15 cellular contexts compared by ENCODE assay signal in genomic region chr2:97719362-97720155, GRCh38. TPM values are rescaled to one million over a fixed set of nuclear protein-coding genes. Genes with fewer than 3 reads are reported as not detected.
DNase-seq lines count a peak whose midpoint lies in the region; ATAC-seq, FAIRE-seq and TF ChIP-seq lines count a peak whose summit lies in the region.
"Had no signal": no experiment of that assay in that cellular context is flagged by ENCODE, and none has a peak within 500 bp of the region (broad histone marks: within the 10 kb centered on the region; RNA-seq: fewer than 3 reads in every experiment).

No MANE protein-coding gene starts in this region.

- peaks cover 80% of the 10 kb centered on the region for H3K4me1 Mint-ChIP-seq in activated naive CD4-positive, alpha-beta T cell treated with anti-CD3 and anti-CD28 coated beads, Interleukin-2, amount 50 U/mL, for 24 hours
- H3K4me1 Mint-ChIP-seq in activated CD8-positive, alpha-beta T cell treated with anti-CD3 and anti-CD28 coated beads for 36 hours (ENCODE audit: low read depth): peaks cover 67% of the 10 kb centered on the region
- peaks cover 21% of the 10 kb centered on the region for H3K4me1 Mint-ChIP-seq in memory B cell

- CTCF ChIA-PET in activated CD8-positive, alpha-beta T cell treated with anti-CD3 and anti-CD28 coated beads for 36 hours (lab: Charles Lee): interaction anchor here (1.5 to 14.1 kb wide), 5 partner anchors 10 to 29 kb away, joined by 6 to 167 read pairs (median 16); no protein-coding TSS in a partner anchor

- no peaks in the 10 kb centered on the region for H3K9me3 Mint-ChIP-seq in activated naive CD4-positive, alpha-beta T cell treated with anti-CD3 and anti-CD28 coated beads, Interleukin-2, amount 50 U/mL, for 24 hours
- H3K9me3 Mint-ChIP-seq in activated CD8-positive, alpha-beta T cell treated with anti-CD3 and anti-CD28 coated beads for 36 hours: no peaks in the 10 kb centered on the region
- no peaks in the 10 kb centered on the region for H3K9me3 Mint-ChIP-seq in memory B cell
- H3K9me3 Mint-ChIP-seq: endodermal cell had no signal

- TF ChIP-seq EP300 in esophagus muscularis mucosa (IDR thresholded peaks at IDR 0.05): no peak

- no peak for DNase-seq in activated naive CD4-positive, alpha-beta T cell treated with Interleukin-2 at 50 U/mL for 16 hours
- DNase-seq in activated CD8-positive, alpha-beta T cell treated with anti-CD3 and anti-CD28 coated beads for 36 hours: no peak
- DNase-seq in memory B cell (ENCODE audit: low spot score in 2 of 2) (no peak), NCI-H1092 (lab: John Stamatoyannopoulos, UW) (no peak), HK-2 (ENCODE audit: unreplicated experiment) (no peak), esophagus muscularis mucosa (ENCODE audit: extremely low spot score) (no peak), frontal cortex (ENCODE audit: low spot score in 2 of 2) (no peak)
- DNase-seq: endodermal cell, gastrocnemius medialis, NCI-H1105 treated with DMSO at 0.1 percent for 48 hours, WERI-Rb-1 had no signal

- H3K4me1 ChIP-seq in esophagus muscularis mucosa: no peaks in the 10 kb centered on the region
- H3K4me1 ChIP-seq: gastrocnemius medialis had no signal

- H3K27me3 Mint-ChIP-seq in activated naive CD4-positive, alpha-beta T cell treated with anti-CD3 and anti-CD28 coated beads, Interleukin-2, amount 50 U/mL, for 24 hours: no peaks in the 10 kb centered on the region
- no peaks in the 10 kb centered on the region for H3K27me3 Mint-ChIP-seq in activated CD8-positive, alpha-beta T cell treated with anti-CD3 and anti-CD28 coated beads for 36 hours
- H3K27me3 Mint-ChIP-seq in memory B cell: no peaks in the 10 kb centered on the region

- no peaks in the 10 kb centered on the region for H3K9me3 ChIP-seq in esophagus muscularis mucosa
- H3K9me3 ChIP-seq: gastrocnemius medialis had no signal

- FAIRE-seq in frontal cortex (lab: Jason Lieb, UNC): no peak
- FAIRE-seq: bronchial epithelial cell had no signal

- intact Hi-C loops in activated CD8-positive, alpha-beta T cell treated with anti-CD3 and anti-CD28 coated beads for 36 hours (cut with micrococcal nuclease): no loop called here
- intact Hi-C loops in esophagus muscularis mucosa (cut with DNase I): no loop called here

- H3K27ac Mint-ChIP-seq in activated naive CD4-positive, alpha-beta T cell treated with anti-CD3 and anti-CD28 coated beads, Interleukin-2, amount 50 U/mL, for 24 hours: peak overlapping the region; percentile 96
- peak overlapping the region; percentile 100 for H3K27ac Mint-ChIP-seq in activated CD8-positive, alpha-beta T cell treated with anti-CD3 and anti-CD28 coated beads for 36 hours
- peak overlapping the region; percentile 7 for H3K27ac Mint-ChIP-seq in memory B cell
- H3K27ac Mint-ChIP-seq: endodermal cell had no signal

- ATAC-seq in activated CD8-positive, alpha-beta T cell treated with anti-CD3 and anti-CD28 coated beads for 36 hours: no peak
- no peak for ATAC-seq in memory B cell (ENCODE audit: low read depth)
- ATAC-seq: gastrocnemius medialis had no signal

- peaks cover 21% of the 10 kb centered on the region for H3K36me3 Mint-ChIP-seq in activated naive CD4-positive, alpha-beta T cell treated with anti-CD3 and anti-CD28 coated beads, Interleukin-2, amount 50 U/mL, for 24 hours
- peaks cover 84% of the 10 kb centered on the region for H3K36me3 Mint-ChIP-seq in activated CD8-positive, alpha-beta T cell treated with anti-CD3 and anti-CD28 coated beads for 36 hours (ENCODE audit: low read depth)
- no peaks in the 10 kb centered on the region for H3K36me3 Mint-ChIP-seq in memory B cell

- H3K36me3 ChIP-seq in esophagus muscularis mucosa: no peaks in the 10 kb centered on the region
- H3K36me3 ChIP-seq: gastrocnemius medialis, WERI-Rb-1 had no signal

- POLR2A ChIA-PET in activated CD8-positive, alpha-beta T cell treated with anti-CD3 and anti-CD28 coated beads for 36 hours (lab: Charles Lee): interaction anchor here (0.6 to 3.4 kb wide), 5 partner anchors 9 to 1281 kb away, joined by 3 to 34 read pairs (median 15); no protein-coding TSS in a partner anchor

- no peak for TF ChIP-seq POLR2A in esophagus muscularis mucosa (IDR thresholded peaks at IDR 0.05; ENCODE audit: low read depth)

- no peak overlapping the region for H3K27ac ChIP-seq in esophagus muscularis mucosa (replicated peaks in 1 of 4)
- H3K27ac ChIP-seq: gastrocnemius medialis, SK-N-MC, WERI-Rb-1 had no signal

- peaks cover 0 to 9% (median 3%) of the 10 kb centered on the region in 4 donors for H3K27me3 ChIP-seq in esophagus muscularis mucosa
- H3K27me3 ChIP-seq: gastrocnemius medialis had no signal

- H3K4me3 ChIP-seq in esophagus muscularis mucosa: no peak overlapping the region
- H3K4me3 ChIP-seq: gastrocnemius medialis, lung, SK-N-MC had no signal

- peak overlapping the region; percentile 84 for H3K4me3 Mint-ChIP-seq in activated naive CD4-positive, alpha-beta T cell treated with anti-CD3 and anti-CD28 coated beads, Interleukin-2, amount 50 U/mL, for 24 hours
- H3K4me3 Mint-ChIP-seq in activated CD8-positive, alpha-beta T cell treated with anti-CD3 and anti-CD28 coated beads for 36 hours: peak overlapping the region; percentile 89
- peak overlapping the region; percentile 85 for H3K4me3 Mint-ChIP-seq in memory B cell
- H3K4me3 Mint-ChIP-seq: endodermal cell had no signal

- TF ChIP-seq CTCF in activated CD8-positive, alpha-beta T cell treated with anti-CD3 and anti-CD28 coated beads for 36 hours (IDR thresholded peaks at IDR 0.05): no peak
- TF ChIP-seq CTCF in esophagus muscularis mucosa (IDR thresholded peaks at IDR 0.05): no peak

- 96% methylated on average over 16 of the region's 16 CpGs for WGBS in esophagus muscularis mucosa

RNA-seq across cellular contexts. Expression of gene ZAP70, which starts 6.2 kb away (rescaled TPM):
- total RNA-seq in activated CD8-positive, alpha-beta T cell treated with anti-CD3 and anti-CD28 coated beads for 36 hours: 100 to 1,000 TPM; 218 TPM
- total RNA-seq in esophagus muscularis mucosa (1 to 10 TPM; 1.2 to 3.5 (median 1.8) TPM), frontal cortex (0.82 TPM)
- total RNA-seq: bronchial epithelial cell had no signal

RNA-seq across cellular contexts. Expression of gene C2orf92, which starts 50.0 kb away (rescaled TPM):
- 10 to 100 TPM in 1 of 2 experiments, 1 to 10 TPM in 1; 6.8 to 11.7 TPM for total RNA-seq in activated CD8-positive, alpha-beta T cell treated with anti-CD3 and anti-CD28 coated beads for 36 hours
- 1 to 10 TPM; 2.1 to 6.5 (median 3.6) TPM for total RNA-seq in esophagus muscularis mucosa
- 3.3 TPM for total RNA-seq in frontal cortex

RNA-seq across cellular contexts. Expression of gene ACTR1B, which starts 55.7 kb away (rescaled TPM):
- total RNA-seq in activated CD8-positive, alpha-beta T cell treated with anti-CD3 and anti-CD28 coated beads for 36 hours: 100 to 1,000 TPM; 143 to 150 TPM
- 10 to 100 TPM; 74.3 to 89.2 (median 83.9) TPM for total RNA-seq in esophagus muscularis mucosa
- total RNA-seq in frontal cortex: 28.9 TPM

Comparison
In these comparisons a context has a peak if more than half of its experiments do, and no peak if none do; other contexts are left out.
1. H3K27ac Mint-ChIP-seq: peak in every context shown above with its lines; median percentile 100 in activated CD8-positive, alpha-beta T cell treated with anti-CD3 and anti-CD28 coated beads for 36 hours; 96 in activated naive CD4-positive, alpha-beta T cell treated with anti-CD3 and anti-CD28 coated beads, Interleukin-2, amount 50 U/mL, for 24 hours; 7 in memory B cell.
2. RNA of gene ZAP70, which starts 6.2 kb away (total RNA-seq): 218 TPM in activated CD8-positive, alpha-beta T cell treated with anti-CD3 and anti-CD28 coated beads for 36 hours; 1.2 to 3.5 TPM in esophagus muscularis mucosa and 0.82 TPM in frontal cortex (single experiment); every median in the first group is over 10 times any median in the second.
3. Peak in every context shown above with its lines, with median percentiles within 50 percentile points of each other: H3K4me3 Mint-ChIP-seq.